In genomic region chr22:33274941-33275443, GRCh38 we compare ENCODE assay signal across 16 cellular contexts.
"Had no signal": no experiment of that assay in that cellular context is flagged by ENCODE, and none has a peak within 500 bp of the region (broad histone marks: within the 10 kb centered on the region; RNA-seq: fewer than 3 reads in every experiment).

No MANE protein-coding gene starts in this region.

- H3K27me3 Mint-ChIP-seq: activated T-cell treated with anti-CD3 and anti-CD28 coated beads, Interleukin-2, amount 50 U/mL, for 24 hours had no signal

- H3K27me3 ChIP-seq: gastroesophageal sphincter, pancreas, spleen, upper lobe of left lung had no signal

- H3K4me1 Mint-ChIP-seq: nephron progenitor cell had no signal

- H3K9me3 ChIP-seq: gastroesophageal sphincter, pancreas, spleen, upper lobe of left lung had no signal

- H3K27ac ChIP-seq: epithelial cell of prostate, gastroesophageal sphincter, pancreas, upper lobe of left lung had no signal

- H3K36me3 ChIP-seq: pancreas had no signal

- H3K4me3 Mint-ChIP-seq: activated T-cell treated with anti-CD3 and anti-CD28 coated beads, Interleukin-2, amount 50 U/mL, for 24 hours; nephron progenitor cell had no signal

- ATAC-seq: gastroesophageal sphincter; pancreas; stimulated activated naive CD8-positive, alpha-beta T cell treated with anti-CD3 and anti-CD28 coated beads, Interleukin-15, Interleukin-2, amounts not matched to agents 100 U/mL and 50 U/mL, for 24 hours had no signal

- H3K4me1 ChIP-seq: upper lobe of left lung had no signal

- H3K9me3 Mint-ChIP-seq: activated T-cell treated with anti-CD3 and anti-CD28 coated beads, Interleukin-2, amount 50 U/mL, for 24 hours; activated T-helper 2 cell treated with anti-CD3 and anti-CD28 coated beads, Interferon-gamma antibody, Interleukin-2, Interleukin-4, amounts not matched to agents 10 μg/mL and 5 μg/mL and 100 μg/mL, durations not matched to agents 14 hours and 24 hours and 36 hours; nephron progenitor cell had no signal

- DNase-seq: activated CD8-positive, alpha-beta memory T cell treated with anti-CD3 and anti-CD28 coated beads for 24 hours; activated CD8-positive, alpha-beta memory T cell treated with anti-CD3 and anti-CD28 coated beads, Interleukin-2, amount 50 U/mL, for 4 hours; activated naive CD4-positive, alpha-beta T cell treated with Interleukin-2 at 50 U/mL for 16 hours; activated T-cell treated with anti-CD3 and anti-CD28 coated beads, Interleukin-2, amount 50 U/mL, for 24 hours; amygdala; mesenchymal stem cell; pancreas; spleen; stimulated activated CD4-positive, alpha-beta T cell treated with anti-CD3 and anti-CD28 coated beads, Interleukin-4, amount 100 ng/mL, for 1 hour; T-helper 9 cell; upper lobe of left lung had no signal

- H3K27ac Mint-ChIP-seq: activated T-cell treated with anti-CD3 and anti-CD28 coated beads, Interleukin-2, amount 50 U/mL, for 24 hours; activated T-helper 2 cell treated with anti-CD3 and anti-CD28 coated beads, Interferon-gamma antibody, Interleukin-2, Interleukin-4, amounts not matched to agents 10 μg/mL and 5 μg/mL and 100 μg/mL, durations not matched to agents 14 hours and 24 hours and 36 hours; nephron progenitor cell had no signal

- H3K4me3 ChIP-seq: gastroesophageal sphincter, pancreas, spleen, upper lobe of left lung had no signal
